ENCODE assay signal across 9 cellular contexts in genomic region chr17:48244121-48244711, GRCh38.
DNase-seq lines count a peak whose midpoint lies in the region; ATAC-seq, FAIRE-seq and TF ChIP-seq lines count a peak whose summit lies in the region.
"Had no signal": no experiment of that assay in that cellular context is flagged by ENCODE, and none has a peak within 500 bp of the region (broad histone marks: within the 10 kb centered on the region; RNA-seq: fewer than 3 reads in every experiment).

No MANE protein-coding gene starts in this region.

- H3K9ac ChIP-seq in K562 (ENCODE audit: insufficient read depth in 1 of 2, low read depth in 2 of 2, low read length in 2 of 2) = peak overlapping the region in 1 of 2 experiments; percentile 44; a peak in 2 of 4 replicates
- H3K9ac ChIP-seq in Karpas-422 (ENCODE audit: low read length) = no peak overlapping the region

- in situ Hi-C loops in K562 (cut with MboI) = no loop called here

- intact Hi-C loops in K562 (cut with micrococcal nuclease) = no loop called here

- H3K4me1 Mint-ChIP-seq in nephron = peaks cover 60% of the 10 kb centered on the region

- 0% methylated on average over 3 of the region's 3 CpGs for WGBS in K562 (ENCODE audit: insufficient coverage, low coverage, missing lambda C conversion rate)

- no peaks in the 10 kb centered on the region for H3K9me3 Mint-ChIP-seq in nephron
- H3K9me3 Mint-ChIP-seq: activated naive CD8-positive, alpha-beta T cell treated with anti-CD3 and anti-CD28 coated beads, Interleukin-2, amount 10 ng/mL, durations not matched to agents 7 days and 5 days had no signal

- peak; percentile 21 to 44; a peak in 2 of 4 replicates for TF ChIP-seq RAD21 in K562 (CRISPR knock-in tag; conservative IDR thresholded peaks at IDR 0.05 in 1 of 2, IDR thresholded peaks at IDR 0.05 in 1 of 2)

- H2AFZ ChIP-seq in K562 (ENCODE audit: low read depth, low read length) = peak overlapping the region; percentile 87
- H2AFZ ChIP-seq in Karpas-422 (ENCODE audit: low read length) = no peak overlapping the region

- peaks cover 12 to 84% of the 10 kb centered on the region in 2 experiments for H3K4me1 ChIP-seq in K562 (replicated peaks in 1 of 2; ENCODE audit: control insufficient read depth in 2 of 2, insufficient read depth in 2 of 2, low read length in 2 of 2)
- peaks cover 6% of the 10 kb centered on the region for H3K4me1 ChIP-seq in Karpas-422 (ENCODE audit: low read length)

- no peak overlapping the region for H3K4me3 Mint-ChIP-seq in nephron
- H3K4me3 Mint-ChIP-seq: activated naive CD8-positive, alpha-beta T cell treated with anti-CD3 and anti-CD28 coated beads, Interleukin-2, amount 10 ng/mL, durations not matched to agents 7 days and 5 days had no signal

- no peaks in the 10 kb centered on the region for H3K79me2 ChIP-seq in K562 (ENCODE audit: control insufficient read depth, insufficient read depth, low read length)
- H3K79me2 ChIP-seq in Karpas-422 (ENCODE audit: low read length) = no peaks in the 10 kb centered on the region

- H3K9me1 ChIP-seq in K562 (ENCODE audit: control insufficient read depth, insufficient read depth, low read length) = no peaks in the 10 kb centered on the region

- H4K20me1 ChIP-seq in K562 (replicated peaks; ENCODE audit: control insufficient read depth, insufficient read depth, low read length) (no peaks in the 10 kb centered on the region), Karpas-422 (ENCODE audit: insufficient read depth, low read depth, low read length) (no peaks in the 10 kb centered on the region)

- H3K27ac ChIP-seq in K562 (ENCODE audit: extremely low read depth, low read depth, low read length) = peak overlapping the region; percentile 85
- H3K27ac ChIP-seq in Karpas-422 (ENCODE audit: low read length) = no peak overlapping the region

- TF ChIP-seq CTCF in K562 (IDR thresholded peaks at IDR 0.05 in 2 of 3, conservative IDR thresholded peaks at IDR 0.05 in 1 of 3; ENCODE audit: insufficient read depth in 2 of 3, low read depth in 1 of 3, low read length in 3 of 3) = peak in 1 of 3 experiments; percentile 20; a peak in 1 of 6 replicates
- TF ChIP-seq CTCF in nephron (IDR thresholded peaks at IDR 0.05; ENCODE audit: unreplicated experiment in 3 of 3) = no peak

- TF ChIP-seq EP300 in K562 (IDR thresholded peaks at IDR 0.05; ENCODE audit: low read length) = peak; percentile 15; the same call in 1 of the 2 replicates

- no peaks in the 10 kb centered on the region for H3K36me3 Mint-ChIP-seq in nephron (ENCODE audit: low read depth)

- H3K4me2 ChIP-seq in K562 (ENCODE audit: insufficient read depth, low read length) = peak overlapping the region; percentile 46
- H3K4me2 ChIP-seq in Karpas-422 (ENCODE audit: low read depth, low read length, poor library complexity, severe bottlenecking) = no peak overlapping the region

- no peaks in the 10 kb centered on the region for H3K9me3 ChIP-seq in K562 (replicated peaks; ENCODE audit: control insufficient read depth, insufficient read depth, low read depth, low read length)
- no peaks in the 10 kb centered on the region for H3K9me3 ChIP-seq in Karpas-422 (ENCODE audit: low read length)

- peak; percentile 16 for DNase-seq in GM03348 (ENCODE audit: low spot score)
- peak; percentile 54 for DNase-seq in MV-4-11 (lab: John Stamatoyannopoulos, UW)
- peak in 2 of 4 experiments; percentile 27 to 61 for DNase-seq in K562 (ENCODE audit: extremely low read depth in 1 of 4, low spot score in 3 of 4)
- DNase-seq in cortex of kidney (lab: John Stamatoyannopoulos, UW) = no peak
- no peak for DNase-seq in NCI-H2196 treated with DMSO at 0.1 percent for 48 hours (lab: John Stamatoyannopoulos, UW; ENCODE audit: unreplicated experiment)
- DNase-seq in Karpas-422 = no peak
- DNase-seq: activated naive CD8-positive, alpha-beta T cell treated with anti-CD3 and anti-CD28 coated beads, Interleukin-2, amount 10 ng/mL, durations not matched to agents 7 days and 5 days had no signal

- H3K4me3 ChIP-seq in K562 = no peak overlapping the region
- no peak overlapping the region for H3K4me3 ChIP-seq in Karpas-422 (ENCODE audit: low read length)

- H3K27me3 ChIP-seq in K562 (ENCODE audit: control insufficient read depth in 2 of 2, insufficient read depth in 2 of 2, low read length in 2 of 2) = no peaks in the 10 kb centered on the region
- H3K27me3 ChIP-seq in Karpas-422 (ENCODE audit: low read length) = no peaks in the 10 kb centered on the region

- H3K27me3 Mint-ChIP-seq in nephron (ENCODE audit: low read depth) = no peaks in the 10 kb centered on the region
- H3K27me3 Mint-ChIP-seq: activated naive CD8-positive, alpha-beta T cell treated with anti-CD3 and anti-CD28 coated beads, Interleukin-2, amount 10 ng/mL, durations not matched to agents 7 days and 5 days had no signal

- CTCF ChIA-PET in K562 (lab: Yijun Ruan, JAX; ENCODE audit: low intra/inter-chr PET ratio) = no interaction called here

- POLR2A ChIA-PET in K562 (lab: Yijun Ruan, JAX) = interaction anchor here (1.1 to 1.5 kb wide), 2 partner anchors 17 to 20 kb away, joined by 3 to 4 read pairs; no protein-coding TSS in a partner anchor

- no peaks in the 10 kb centered on the region for H3K9me2 ChIP-seq in Karpas-422 (replicated peaks; ENCODE audit: insufficient read depth, low read length)

- TSS peak; percentile 70 for BruUV-seq in K562 (replicated peaks; lab: Mats Ljungman, UMichigan)

- peak; percentile 21; the same call in 2 of the 3 replicates for ATAC-seq in K562
- ATAC-seq: Right ventricle myocardium inferior had no signal

- peak; percentile 29 for FAIRE-seq in K562 (lab: Jason Lieb, UNC)

- H3K27ac Mint-ChIP-seq in nephron = peak overlapping the region; percentile 23 to 67 (median 67)

- H3K36me3 ChIP-seq in K562 (ENCODE audit: control insufficient read depth, insufficient read depth, low read length) (no peaks in the 10 kb centered on the region; the same call in 2 of the 3 replicates), Karpas-422 (ENCODE audit: insufficient read depth, low read length) (no peaks in the 10 kb centered on the region)

- no peak for TF ChIP-seq POLR2A in K562 (conservative IDR thresholded peaks at IDR 0.05)

TF ChIP-seq in K562, 482 proteins besides CTCF, POLR2A, EP300 and RAD21 (continues in another document):
- TF ChIP-seq, protein P1, sequence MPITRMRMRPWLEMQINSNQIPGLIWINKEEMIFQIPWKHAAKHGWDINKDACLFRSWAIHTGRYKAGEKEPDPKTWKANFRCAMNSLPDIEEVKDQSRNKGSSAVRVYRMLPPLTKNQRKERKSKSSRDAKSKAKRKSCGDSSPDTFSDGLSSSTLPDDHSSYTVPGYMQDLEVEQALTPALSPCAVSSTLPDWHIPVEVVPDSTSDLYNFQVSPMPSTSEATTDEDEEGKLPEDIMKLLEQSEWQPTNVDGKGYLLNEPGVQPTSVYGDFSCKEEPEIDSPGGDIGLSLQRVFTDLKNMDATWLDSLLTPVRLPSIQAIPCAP (CRISPR knock-in tag; IDR thresholded peaks at IDR 0.05; ENCODE audit: borderline replicate concordance) = no peak
- TF ChIP-seq NR2C2 (CRISPR knock-in tag; IDR thresholded peaks at IDR 0.05) = no peak
- peak; percentile 61 for TF ChIP-seq NR2C2 (tag; IDR thresholded peaks at IDR 0.05)
- peak; percentile 62 for TF ChIP-seq ZNF316 (IDR thresholded peaks at IDR 0.05)
- no peak for TF ChIP-seq KAT8 (IDR thresholded peaks at IDR 0.05; ENCODE audit: low read depth)
- no peak for TF ChIP-seq NR3C1 (CRISPR knock-in tag; IDR thresholded peaks at IDR 0.05)
- TF ChIP-seq ZKSCAN3 (CRISPR knock-in tag; IDR thresholded peaks at IDR 0.05) = no peak
- TF ChIP-seq, protein P2, sequence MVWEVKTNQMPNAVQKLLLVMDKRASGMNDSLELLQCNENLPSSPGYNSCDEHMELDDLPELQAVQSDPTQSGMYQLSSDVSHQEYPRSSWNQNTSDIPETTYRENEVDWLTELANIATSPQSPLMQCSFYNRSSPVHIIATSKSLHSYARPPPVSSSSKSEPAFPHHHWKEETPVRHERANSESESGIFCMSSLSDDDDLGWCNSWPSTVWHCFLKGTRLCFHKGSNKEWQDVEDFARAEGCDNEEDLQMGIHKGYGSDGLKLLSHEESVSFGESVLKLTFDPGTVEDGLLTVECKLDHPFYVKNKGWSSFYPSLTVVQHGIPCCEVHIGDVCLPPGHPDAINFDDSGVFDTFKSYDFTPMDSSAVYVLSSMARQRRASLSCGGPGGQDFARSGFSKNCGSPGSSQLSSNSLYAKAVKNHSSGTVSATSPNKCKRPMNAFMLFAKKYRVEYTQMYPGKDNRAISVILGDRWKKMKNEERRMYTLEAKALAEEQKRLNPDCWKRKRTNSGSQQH (CRISPR knock-in tag; IDR thresholded peaks at IDR 0.05) = 0 out of 2 replicates have a peak, but pooled peaks have one; percentile 55
- TF ChIP-seq MAFG (tag; conservative IDR thresholded peaks at IDR 0.05) = no peak
- no peak for TF ChIP-seq ZBTB5 (IDR thresholded peaks at IDR 0.05)
- no peak for TF ChIP-seq DDX20 (tag; IDR thresholded peaks at IDR 0.05; ENCODE audit: low read depth)
- no peak for TF ChIP-seq PPARD (CRISPR knock-in tag; IDR thresholded peaks at IDR 0.05)
- TF ChIP-seq DPF2 (IDR thresholded peaks at IDR 0.05) = peak; percentile 63
- TF ChIP-seq ZNF79 (CRISPR knock-in tag; IDR thresholded peaks at IDR 0.05; ENCODE audit: low read depth) = no peak

Comparison
In these comparisons a context has a peak if more than half of its experiments do, and no peak if none do; other contexts are left out.
1. DNase-seq: peak in GM03348 (single experiment) and MV-4-11 (single experiment); none in cortex of kidney (single experiment), NCI-H2196 treated with DMSO at 0.1 percent for 48 hours (single experiment) and Karpas-422 (single experiment).